In the genomic region with DNA sequence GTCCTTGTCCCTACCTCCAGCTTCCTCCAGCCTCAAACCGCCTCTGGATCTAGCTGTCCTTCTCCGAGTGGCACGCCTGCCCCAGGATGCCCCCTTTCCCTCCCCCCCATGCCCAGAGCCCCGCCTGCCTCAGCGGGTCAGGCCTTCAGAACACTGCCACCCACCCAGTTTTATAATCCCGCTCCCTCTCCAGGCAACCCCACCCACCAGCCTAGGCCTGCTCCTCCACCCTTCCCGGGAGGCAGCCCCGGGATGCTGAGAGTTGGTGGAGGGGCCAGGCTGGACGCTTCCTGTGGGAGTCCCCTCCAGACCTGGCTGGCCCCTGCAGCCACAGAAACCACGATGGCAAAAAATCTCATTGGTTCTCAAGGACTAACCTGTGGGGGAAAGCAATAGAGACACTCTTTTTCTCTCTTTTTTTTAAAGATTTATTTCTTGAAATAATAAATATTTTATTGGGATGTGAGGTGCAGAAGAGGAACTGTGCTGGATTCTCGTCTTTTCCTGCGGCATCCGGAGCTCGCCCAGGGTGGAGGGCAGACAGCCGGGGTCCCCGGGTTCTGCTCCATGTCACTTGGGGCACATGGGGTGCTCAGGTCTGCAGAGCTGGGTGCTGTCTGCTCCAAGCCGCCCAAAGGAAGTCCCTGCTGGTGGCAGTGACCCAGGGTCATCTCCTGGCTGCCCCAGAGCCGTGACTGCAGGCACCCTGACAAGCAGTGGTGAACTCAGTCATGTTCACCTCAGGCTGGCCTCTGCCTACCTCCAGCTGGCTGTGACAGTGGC, we compare ENCODE assay signal across 23 cellular contexts.
DNase-seq lines count a peak whose midpoint lies in the region; ATAC-seq and TF ChIP-seq lines count a peak whose summit lies in the region.
"Had no signal": no experiment of that assay in that cellular context is flagged by ENCODE, and none has a peak within 500 bp of the region (broad histone marks: within the 10 kb centered on the region; RNA-seq: fewer than 3 reads in every experiment).

No MANE protein-coding gene starts in this region.

- H2BK12ac ChIP-seq in neuronal stem cell (ENCODE audit: low read length), result no peak overlapping the region

- peaks cover 66% of the 10 kb centered on the region for H3K4me1 ChIP-seq in BLaER1
- H3K4me1 ChIP-seq in HEK293 (ENCODE audit: control insufficient read depth, insufficient read depth, low read length), result no peaks in the 10 kb centered on the region
- peaks cover 0 to 14% of the 10 kb centered on the region in 2 donors for H3K4me1 ChIP-seq in neuronal stem cell (ENCODE audit: control insufficient read depth in 2 of 2, insufficient read depth in 1 of 2, low read depth in 1 of 2, low read length in 2 of 2)
- H3K4me1 ChIP-seq: A549, BE2C had no signal

- ATAC-seq in GM21528 (IDR thresholded peaks at IDR 0.05; ENCODE audit: low FRiP score, unreplicated experiment), result no peak
- ATAC-seq: A549, HCT116 had no signal

- H4K8ac ChIP-seq in neuronal stem cell (ENCODE audit: low read depth, low read length), result peak overlapping the region; percentile 23

- peak overlapping the region; percentile 67 for H3K18ac ChIP-seq in neuronal stem cell (ENCODE audit: low read length)

- H4K20me1 ChIP-seq in BLaER1, result peaks cover 26% of the 10 kb centered on the region

- peak overlapping the region; percentile 47 for H3K23ac ChIP-seq in neuronal stem cell (ENCODE audit: low read depth, low read length, poor library complexity)

- no CpG with 5 or more reads among the region's 18 CpGs for WGBS in neuronal stem cell (ENCODE audit: extremely low coverage in 2 of 2, insufficient read length in 2 of 2, insufficient replicate concordance in 1 of 2), 2 donors

- no peaks in the 10 kb centered on the region for H3K9me3 ChIP-seq in BLaER1
- no peaks in the 10 kb centered on the region for H3K9me3 ChIP-seq in HEK293 (ENCODE audit: control insufficient read depth, insufficient read depth, low read depth, low read length)
- H3K9me3 ChIP-seq in neuronal stem cell (replicated peaks in 1 of 2; ENCODE audit: control insufficient read depth in 2 of 2, insufficient read depth in 1 of 2, low read depth in 1 of 2, low read length in 2 of 2), result no peaks in the 10 kb centered on the region
- H3K9me3 ChIP-seq: A549, BE2C had no signal

- H2AFZ ChIP-seq in neuronal stem cell (ENCODE audit: low read length), result no peak overlapping the region
- H2AFZ ChIP-seq: GM23248 had no signal

- H3K9ac ChIP-seq in BLaER1, result no peak overlapping the region
- peak overlapping the region; percentile 17 for H3K9ac ChIP-seq in neuronal stem cell (ENCODE audit: low read depth, low read length, poor library complexity)
- H3K9ac ChIP-seq: GM23248 had no signal

- H3K4me3 ChIP-seq in BLaER1 (no peak overlapping the region), HEK293 (ENCODE audit: low read depth, low read length) (no peak overlapping the region), neuronal stem cell (ENCODE audit: low read length in 2 of 2) (no peak overlapping the region)
- H3K4me3 ChIP-seq: A549, GM23248 had no signal

- no peak overlapping the region for H3K4me2 ChIP-seq in BLaER1
- no peak overlapping the region for H3K4me2 ChIP-seq in neuronal stem cell (ENCODE audit: insufficient read depth, low read length, poor library complexity, severe bottlenecking)
- H3K4me2 ChIP-seq: A549 had no signal

- no peak overlapping the region for H3K4ac ChIP-seq in neuronal stem cell (ENCODE audit: low read length)

- CTCF ChIA-PET in HEK293 (lab: Yijun Ruan, JAX), result no interaction called here

- H3K36me3 ChIP-seq in BLaER1 (peaks cover 54% of the 10 kb centered on the region), HEK293 (ENCODE audit: control insufficient read depth in 2 of 2, insufficient read depth in 1 of 2, low read length in 2 of 2) (no peaks in the 10 kb centered on the region), neuronal stem cell (replicated peaks in 1 of 2; ENCODE audit: control insufficient read depth in 2 of 2, insufficient read depth in 2 of 2, low read length in 2 of 2) (peaks cover 2 to 23% of the 10 kb centered on the region in 2 donors)
- H3K36me3 ChIP-seq: BE2C had no signal

- no peaks in the 10 kb centered on the region for H3K79me1 ChIP-seq in neuronal stem cell (ENCODE audit: low read depth, low read length)

- H3K27me3 ChIP-seq in BLaER1, result no peaks in the 10 kb centered on the region
- H3K27me3 ChIP-seq in neuronal stem cell (ENCODE audit: control insufficient read depth in 3 of 3, insufficient read depth in 3 of 3, low read depth in 1 of 3, low read length in 3 of 3), result no peaks in the 10 kb centered on the region
- H3K27me3 ChIP-seq: BE2C had no signal

- POLR2A ChIA-PET in HEK293 (lab: Yijun Ruan, JAX), result interaction anchor here (0.6 kb wide), 1 partner anchor 15 kb away, joined by 3 read pairs; no protein-coding TSS in a partner anchor

- peak in 13 of 61 donors; percentile 8 to 63 (median 25) for DNase-seq in caudate nucleus (lab: John Stamatoyannopoulos, UW)
- DNase-seq in neuronal stem cell (ENCODE audit: low spot score), result no peak
- DNase-seq in activated gamma-delta T cell treated with Interleukin-2 at 50 U/mL for 16 hours, result no peak
- DNase-seq in NCI-H146 treated with DMSO at 0.1 percent for 48 hours (lab: John Stamatoyannopoulos, UW; ENCODE audit: unreplicated experiment), result no peak
- DNase-seq: 8988T; ACHN; AML-193; BE2C; C1 segment of cervical spinal cord; Calu3; CD4-positive, alpha-beta memory T cell; COR-L47; DMS53; DMS79 treated with DMSO at 0.1 percent for 48 hours; GF-D8; GM23248; H9; HFFc6 had no signal

- peak overlapping the region; percentile 35; the same call in 1 of the 2 replicates for H3K27ac ChIP-seq in BLaER1
- H3K27ac ChIP-seq in HEK293 (ENCODE audit: extremely low read depth, low read depth, low read length), result no peak overlapping the region
- peak overlapping the region; percentile 58 for H3K27ac ChIP-seq in caudate nucleus (ENCODE audit: low read depth, low read length)
- H3K27ac ChIP-seq in neuronal stem cell (replicated peaks; ENCODE audit: low read length), result no peak overlapping the region
- H3K27ac ChIP-seq: A549, GM23248 had no signal

- H3K14ac ChIP-seq in neuronal stem cell (ENCODE audit: low read length), result peak overlapping the region; percentile 49

- H2AK5ac ChIP-seq in neuronal stem cell (ENCODE audit: low read depth, low read length), result no peak overlapping the region

- peak overlapping the region; percentile 68 for H2BK15ac ChIP-seq in neuronal stem cell (ENCODE audit: low read length)

- no peak overlapping the region for H2BK120ac ChIP-seq in neuronal stem cell (ENCODE audit: low read depth, low read length)

- H2BK5ac ChIP-seq in neuronal stem cell (ENCODE audit: low read length), result no peak overlapping the region

- H4K91ac ChIP-seq in neuronal stem cell (ENCODE audit: low read depth, low read length, poor library complexity), result no peak overlapping the region

- TF ChIP-seq CTCF in HEK293 (tag by site-specific recombination; IDR thresholded peaks at IDR 0.05), result no peak

TF ChIP-seq in HEK293, 187 proteins besides CTCF, POLR2A, EP300 and RAD21 (continues in another document):
- TF ChIP-seq ZNF155 (tag by site-specific recombination; IDR thresholded peaks at IDR 0.05) (no peak), EGR2 (tag by site-specific recombination; IDR thresholded peaks at IDR 0.05; ENCODE audit: low read depth) (peak; percentile 86), ZNF121 (tag by site-specific recombination; IDR thresholded peaks at IDR 0.05) (no peak), HOXD13 (CRISPR knock-in tag; IDR thresholded peaks at IDR 0.05; ENCODE audit: borderline replicate concordance) (no peak), ZNF404 (tag by site-specific recombination; IDR thresholded peaks at IDR 0.05) (no peak), MZF1 (tag by site-specific recombination; IDR thresholded peaks at IDR 0.05; ENCODE audit: borderline replicate concordance) (no peak), ZNF558 (tag by site-specific recombination; IDR thresholded peaks at IDR 0.05) (no peak), ZNF571 (tag by site-specific recombination; IDR thresholded peaks at IDR 0.05) (no peak), ZNF324 (tag by site-specific recombination; IDR thresholded peaks at IDR 0.05) (no peak), KLF16 (tag by site-specific recombination; IDR thresholded peaks at IDR 0.05) (no peak), ZFHX2 (tag by site-specific recombination; conservative IDR thresholded peaks at IDR 0.05) (peak; percentile 63), ZBTB7A (tag by site-specific recombination; IDR thresholded peaks at IDR 0.05; ENCODE audit: low read depth) (no peak), ZNF132 (tag by site-specific recombination; IDR thresholded peaks at IDR 0.05; ENCODE audit: borderline replicate concordance) (no peak), ZIC2 (tag by site-specific recombination; IDR thresholded peaks at IDR 0.05) (peak; percentile 12; the same call in 1 of the 2 replicates), ZNF138 (tag by site-specific recombination; IDR thresholded peaks at IDR 0.05; ENCODE audit: borderline replicate concordance) (no peak), KLF1 (tag by site-specific recombination; IDR thresholded peaks at IDR 0.05) (peak; percentile 89)
- TF ChIP-seq, protein P1, sequence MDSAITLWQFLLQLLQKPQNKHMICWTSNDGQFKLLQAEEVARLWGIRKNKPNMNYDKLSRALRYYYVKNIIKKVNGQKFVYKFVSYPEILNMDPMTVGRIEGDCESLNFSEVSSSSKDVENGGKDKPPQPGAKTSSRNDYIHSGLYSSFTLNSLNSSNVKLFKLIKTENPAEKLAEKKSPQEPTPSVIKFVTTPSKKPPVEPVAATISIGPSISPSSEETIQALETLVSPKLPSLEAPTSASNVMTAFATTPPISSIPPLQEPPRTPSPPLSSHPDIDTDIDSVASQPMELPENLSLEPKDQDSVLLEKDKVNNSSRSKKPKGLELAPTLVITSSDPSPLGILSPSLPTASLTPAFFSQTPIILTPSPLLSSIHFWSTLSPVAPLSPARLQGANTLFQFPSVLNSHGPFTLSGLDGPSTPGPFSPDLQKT (IDR thresholded peaks at IDR 0.05; ENCODE audit: borderline replicate concordance, low read depth, low read length), result no peak
- TF ChIP-seq, protein P2, sequence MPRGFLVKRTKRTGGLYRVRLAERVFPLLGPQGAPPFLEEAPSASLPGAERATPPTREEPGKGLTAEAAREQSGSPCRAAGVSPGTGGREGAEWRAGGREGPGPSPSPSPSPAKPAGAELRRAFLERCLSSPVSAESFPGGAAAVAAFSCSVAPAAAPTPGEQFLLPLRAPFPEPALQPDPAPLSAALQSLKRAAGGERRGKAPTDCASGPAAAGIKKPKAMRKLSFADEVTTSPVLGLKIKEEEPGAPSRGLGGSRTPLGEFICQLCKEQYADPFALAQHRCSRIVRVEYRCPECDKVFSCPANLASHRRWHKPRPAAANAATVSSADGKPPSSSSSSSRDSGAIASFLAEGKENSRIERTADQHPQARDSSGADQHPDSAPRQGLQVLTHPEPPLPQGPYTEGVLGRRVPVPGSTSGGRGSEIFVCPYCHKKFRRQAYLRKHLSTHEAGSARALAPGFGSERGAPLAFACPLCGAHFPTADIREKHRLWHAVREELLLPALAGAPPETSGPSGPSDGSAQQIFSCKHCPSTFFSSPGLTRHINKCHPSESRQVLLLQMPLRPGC (tag by site-specific recombination; IDR thresholded peaks at IDR 0.05), result no peak

Comparison
In these comparisons a context has a peak if more than half of its experiments do, and no peak if none do; other contexts are left out.
1. H3K27ac ChIP-seq: peak in BLaER1 (single experiment) and caudate nucleus (single experiment); none in HEK293 (single experiment) and neuronal stem cell (single experiment).